1 cellular context compared by ENCODE assay signal in genomic region chr1:207049514-207049913, GRCh38.
TF ChIP-seq lines count a peak whose summit lies in the region.

No MANE protein-coding gene starts in this region.

TF ChIP-seq in HCT116, 20 proteins besides CTCF, POLR2A, EP300 and RAD21 (continued from another document):
- TF ChIP-seq REST (IDR thresholded peaks at IDR 0.05; ENCODE audit: low read depth) (no peak), TCF7L2 (IDR thresholded peaks at IDR 0.05; ENCODE audit: borderline replicate concordance, extremely low read depth, insufficient read depth, insufficient read length) (no peak), SP1 (IDR thresholded peaks at IDR 0.05; ENCODE audit: low read depth) (no peak), CEBPB (IDR thresholded peaks at IDR 0.05; ENCODE audit: low read depth) (no peak), EGR1 (IDR thresholded peaks at IDR 0.05; ENCODE audit: low read depth) (no peak)
